In genomic region chr5:125177340-125177739, GRCh38 we compare ENCODE assay signal across 29 cellular contexts.
"Had no signal": no experiment of that assay in that cellular context is flagged by ENCODE, and none has a peak within 500 bp of the region (broad histone marks: within the 10 kb centered on the region; RNA-seq: fewer than 3 reads in every experiment).

No MANE protein-coding gene starts in this region.

- H3K27me3 ChIP-seq: neural progenitor cell, ovary, spleen, stomach, thyroid gland, tibial nerve, upper lobe of left lung, vagina had no signal

- H3K36me3 Mint-ChIP-seq: natural killer cell, neural progenitor cell had no signal

- ATAC-seq: natural killer cell; psoas muscle; right cardiac atrium; sciatic nerve; stimulated activated memory B cell treated with anti-CD40 and anti-IgM and Interleukin-4, amounts not matched to agents 10 μg/mL and 1 μg/mL and 100 μg/mL, for 72 hours had no signal

- H3K9ac ChIP-seq: neural progenitor cell, parathyroid adenoma had no signal

- H3K27me3 Mint-ChIP-seq: progenitor cell of endocrine pancreas; stimulated activated memory B cell treated with anti-CD40 and anti-IgM and Interleukin-4, amounts not matched to agents 10 μg/mL and 1 μg/mL and 100 μg/mL, for 72 hours; stimulated activated naive CD8-positive, alpha-beta T cell treated with anti-CD3 and anti-CD28 coated beads, Interleukin-15, Interleukin-2, amounts not matched to agents 100 ng/mL and 50 ng/mL, for 24 hours had no signal

- H3K36me3 ChIP-seq: neural progenitor cell, ovary, spleen, stomach, thoracic aorta, thyroid gland, tibial nerve, upper lobe of left lung, vagina had no signal

- H3K4me1 ChIP-seq: psoas muscle, spleen, thyroid gland, tibial nerve, vagina had no signal

- H3K27ac ChIP-seq: neural progenitor cell, ovary, parathyroid adenoma, psoas muscle, skin epidermis, spleen, stomach, thoracic aorta, thyroid gland, tibial nerve, upper lobe of left lung, vagina had no signal

- DNase-seq: natural killer cell; occipital lobe; ovary; posterior cingulate gyrus; psoas muscle; right cardiac atrium; spleen; stimulated activated CD4-positive, alpha-beta T cell treated with anti-CD3 and anti-CD28 coated beads, Interleukin-12 subunit alpha, Interleukin-12 subunit beta, amount 100 ng/mL, for 4 hours; stimulated activated CD4-positive, alpha-beta T cell treated with anti-CD3 and anti-CD28 coated beads, Interleukin-1b, Interleukin-23, amount 100 ng/mL, for 48 hours; stimulated activated CD4-positive, alpha-beta T cell treated with anti-CD3 and anti-CD28 coated beads, Interleukin-4, amount 100 ng/mL, for 1 hour; stimulated activated CD4-positive, alpha-beta T cell treated with anti-CD3 and anti-CD28 coated beads, Interleukin-4, amount 100 ng/mL, for 4 hours; stimulated activated CD8-positive, alpha-beta memory T cell treated with anti-CD3 and anti-CD28 coated beads, Interleukin-4, amount 100 ng/mL, for 48 hours; stimulated activated naive CD4-positive, alpha-beta T cell treated with Interleukin-2 at 50 U/mL for 16 hours; stomach; thyroid gland; trophoblast cell; upper lobe of left lung had no signal

- H3K4me3 Mint-ChIP-seq: natural killer cell; nephron; neural progenitor cell; stimulated activated memory B cell treated with anti-CD40 and anti-IgM and Interleukin-4, amounts not matched to agents 10 μg/mL and 1 μg/mL and 100 μg/mL, for 72 hours; stimulated activated naive CD8-positive, alpha-beta T cell treated with anti-CD3 and anti-CD28 coated beads, Interleukin-15, Interleukin-2, amounts not matched to agents 100 ng/mL and 50 ng/mL, for 24 hours had no signal

- H3K4me2 ChIP-seq: neural progenitor cell, smooth muscle cell had no signal

- H3K79me2 ChIP-seq: parathyroid adenoma had no signal

- H3K4me1 Mint-ChIP-seq: natural killer cell; nephron; neural progenitor cell; stimulated activated memory B cell treated with anti-CD40 and anti-IgM and Interleukin-4, amounts not matched to agents 10 μg/mL and 1 μg/mL and 100 μg/mL, for 72 hours had no signal

- H3K4me3 ChIP-seq: neural progenitor cell, ovary, psoas muscle, skin epidermis, smooth muscle cell, spleen, stomach, thoracic aorta, thyroid gland, tibial nerve, upper lobe of left lung, vagina had no signal

- H3K9me3 ChIP-seq: ovary, psoas muscle, stomach, thoracic aorta, thyroid gland, tibial nerve, upper lobe of left lung, vagina had no signal

- H2AFZ ChIP-seq: neural progenitor cell, parathyroid adenoma had no signal

- H3K27ac Mint-ChIP-seq: natural killer cell; nephron; neural progenitor cell; progenitor cell of endocrine pancreas; stimulated activated memory B cell treated with anti-CD40 and anti-IgM and Interleukin-4, amounts not matched to agents 10 μg/mL and 1 μg/mL and 100 μg/mL, for 72 hours; stimulated activated naive CD8-positive, alpha-beta T cell treated with anti-CD3 and anti-CD28 coated beads, Interleukin-15, Interleukin-2, amounts not matched to agents 100 ng/mL and 50 ng/mL, for 24 hours had no signal
